9 cellular contexts compared by ENCODE assay signal in genomic region chr4:105059337-105059736, GRCh38.
DNase-seq lines count a peak whose midpoint lies in the region; ATAC-seq and TF ChIP-seq lines count a peak whose summit lies in the region.
"Had no signal": no experiment of that assay in that cellular context is flagged by ENCODE, and none has a peak within 500 bp of the region (broad histone marks: within the 10 kb centered on the region; RNA-seq: fewer than 3 reads in every experiment).

No MANE protein-coding gene starts in this region.

- ATAC-seq in GM18499 (IDR thresholded peaks at IDR 0.05; ENCODE audit: insufficient read depth, unreplicated experiment): peak; percentile 17
- peak; percentile 34 for ATAC-seq in GM21360 (IDR thresholded peaks at IDR 0.05; ENCODE audit: unreplicated experiment)
- ATAC-seq in HG03439 (IDR thresholded peaks at IDR 0.05; ENCODE audit: unreplicated experiment): peak; percentile 29

- DNase-seq in putamen (ENCODE audit: low spot score) (no peak), ecto neural progenitor cell (ENCODE audit: low spot score) (no peak), hippocampal formation (lab: John Stamatoyannopoulos, UW) (no peak), dorsolateral prefrontal cortex (no peak)
- DNase-seq: T-helper 9 cell had no signal

- intact Hi-C loops in dorsolateral prefrontal cortex (cut with DNase I): no loop called here

- TF ChIP-seq CTCF in dorsolateral prefrontal cortex (IDR thresholded peaks at IDR 0.05 in 54 of 56, conservative IDR thresholded peaks at IDR 0.05 in 2 of 56; ENCODE audit: low read depth in 1 of 56, partially characterized antibody in 56 of 56): no peak

- no peak overlapping the region for H3K4me3 ChIP-seq in dorsolateral prefrontal cortex

- H3K27ac ChIP-seq in cingulate gyrus (ENCODE audit: low read depth, low read length) (peak overlapping the region; percentile 19), dorsolateral prefrontal cortex (peak overlapping the region in 23 of 59 donors; percentile 4 to 78 (median 42))

- H3K27me3 ChIP-seq in dorsolateral prefrontal cortex: no peaks in the 10 kb centered on the region
